Comparison of ENCODE assay signal across 8 cellular contexts in the genomic region with DNA sequence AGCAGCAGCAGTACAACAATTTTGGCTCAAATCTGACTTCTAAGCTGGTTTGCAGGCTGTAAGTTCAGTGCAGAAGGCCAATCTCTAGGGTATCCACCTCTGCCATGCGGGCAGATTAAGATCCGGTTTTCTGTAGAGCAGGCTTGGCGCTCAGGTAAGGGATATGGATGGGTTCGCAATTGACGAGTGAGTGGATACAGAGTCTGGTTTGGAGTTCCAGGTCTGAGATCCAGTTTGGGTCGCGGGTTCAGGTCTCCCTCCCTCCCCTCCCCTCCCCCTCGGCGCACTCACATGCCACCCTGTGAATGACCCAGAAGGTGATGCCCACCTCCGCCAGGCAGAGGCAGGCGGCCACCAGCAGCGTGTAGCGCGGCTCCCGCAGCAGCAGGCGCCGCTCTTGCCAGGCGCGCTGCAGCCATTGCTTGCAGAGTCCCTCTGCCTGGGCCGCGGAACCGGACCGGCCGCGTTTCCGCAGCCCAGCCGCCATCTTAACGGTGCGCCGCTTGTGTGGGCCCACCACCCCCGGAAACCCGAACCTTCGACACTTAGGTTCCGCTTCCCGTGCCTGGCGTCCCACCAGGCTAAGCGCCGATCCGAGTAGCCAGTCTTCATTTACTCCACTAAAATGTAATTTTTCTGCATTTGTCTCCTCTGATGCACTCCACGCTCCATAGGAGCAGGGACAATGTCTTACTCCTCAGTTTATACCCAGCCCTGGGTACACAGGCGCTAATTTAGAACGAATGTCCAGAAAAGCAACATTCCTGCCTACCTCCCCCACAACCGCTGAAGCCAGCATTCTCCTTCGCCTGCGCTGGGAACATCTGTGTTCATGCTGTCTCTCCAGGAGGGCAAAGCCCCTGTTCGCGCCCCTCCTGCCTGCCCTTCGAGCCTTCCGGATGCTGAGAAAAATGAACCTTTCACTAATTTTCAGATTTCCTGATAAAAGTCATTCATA. TPM values are rescaled to one million over a fixed set of nuclear protein-coding genes. Genes with fewer than 3 reads are reported as not detected.
A peak's percentile ranks its signal among the peaks of the same experiment; 100 is the strongest.
DNase-seq lines count a peak whose midpoint lies in the region; ATAC-seq lines count a peak whose summit lies in the region.

A gene (minus strand): TSS at position 509 of the 958 bp plus-strand sequence. CDS start 22 bp downstream, at position 487.

- ATAC-seq in GM21717 (IDR thresholded peaks at IDR 0.05; ENCODE audit: unreplicated experiment) = peak; percentile 50

- H2BK5ac ChIP-seq in neuronal stem cell (ENCODE audit: low read length) = peak within 1 kb of the TSS; percentile 4

- H3K9me3 ChIP-seq in SJCRH30 (replicated peaks) (no peaks in the 10 kb centered on the region), neuronal stem cell (replicated peaks in 1 of 2; ENCODE audit: control insufficient read depth in 2 of 2, insufficient read depth in 1 of 2, low read depth in 1 of 2, low read length in 2 of 2) (peaks cover 0 to 1% of the 10 kb centered on the region in 2 donors)

- peak within 1 kb of the TSS; percentile 95 for H2AFZ ChIP-seq in neuronal stem cell (ENCODE audit: low read length)

- peak within 1 kb of the TSS; percentile 99 for H3K4me2 ChIP-seq in neuronal stem cell (ENCODE audit: insufficient read depth, low read length, poor library complexity, severe bottlenecking)

- H3K14ac ChIP-seq in neuronal stem cell (ENCODE audit: low read length) = no peak within 1 kb of the TSS

- H3K79me1 ChIP-seq in neuronal stem cell (ENCODE audit: low read depth, low read length) = no peaks in the 10 kb centered on the region

- no peak within 1 kb of the TSS for H2BK12ac ChIP-seq in neuronal stem cell (ENCODE audit: low read length)

- H3K4me1 ChIP-seq in SJCRH30 (no peaks in the 10 kb centered on the region), neuronal stem cell (ENCODE audit: control insufficient read depth in 2 of 2, insufficient read depth in 1 of 2, low read depth in 1 of 2, low read length in 2 of 2) (peaks cover 0 to 5% of the 10 kb centered on the region in 2 donors)

- H3K4me3 ChIP-seq in SJCRH30 (peak within 1 kb of the TSS; percentile 88), neuronal stem cell (ENCODE audit: low read length in 2 of 2) (peak within 1 kb of the TSS; percentile 82 to 92)

- H3K18ac ChIP-seq in neuronal stem cell (ENCODE audit: low read length) = peak within 1 kb of the TSS; percentile 90

- no peak within 1 kb of the TSS for H4K8ac ChIP-seq in neuronal stem cell (ENCODE audit: low read depth, low read length)

- H3K27me3 ChIP-seq in SJCRH30 (no peaks in the 10 kb centered on the region), neuronal stem cell (ENCODE audit: control insufficient read depth in 3 of 3, insufficient read depth in 3 of 3, low read depth in 1 of 3, low read length in 3 of 3) (no peaks in the 10 kb centered on the region)

- peak within 1 kb of the TSS; percentile 73 for H3K27ac ChIP-seq in SJCRH30
- peak within 1 kb of the TSS; percentile 35 for H3K27ac ChIP-seq in neuronal stem cell (replicated peaks; ENCODE audit: low read length)

- H3K23ac ChIP-seq in neuronal stem cell (ENCODE audit: low read depth, low read length, poor library complexity) = peak within 1 kb of the TSS; percentile 35

- WGBS in neuronal stem cell (ENCODE audit: extremely low coverage in 2 of 2, insufficient read length in 2 of 2, insufficient replicate concordance in 1 of 2), 2 donors = no CpG with 5 or more reads among the region's 49 CpGs

- H2AK5ac ChIP-seq in neuronal stem cell (ENCODE audit: low read depth, low read length) = no peak within 1 kb of the TSS

- H2BK120ac ChIP-seq in neuronal stem cell (ENCODE audit: low read depth, low read length) = no peak within 1 kb of the TSS

- H3K9ac ChIP-seq in neuronal stem cell (ENCODE audit: low read depth, low read length, poor library complexity) = peak within 1 kb of the TSS; percentile 93

- H3K36me3 ChIP-seq in SJCRH30 (no peaks in the 10 kb centered on the region; the same call in 1 of the 2 replicates), neuronal stem cell (replicated peaks in 1 of 2; ENCODE audit: control insufficient read depth in 2 of 2, insufficient read depth in 2 of 2, low read length in 2 of 2) (peaks cover 16 to 20% of the 10 kb centered on the region in 2 donors)

- H4K91ac ChIP-seq in neuronal stem cell (ENCODE audit: low read depth, low read length, poor library complexity) = no peak within 1 kb of the TSS

- H2BK15ac ChIP-seq in neuronal stem cell (ENCODE audit: low read length) = no peak within 1 kb of the TSS

- peak; percentile 92 for DNase-seq in DMS53 (lab: John Stamatoyannopoulos, UW)
- DNase-seq in Kasumi-1 (lab: John Stamatoyannopoulos, UW) = peak; percentile 61 to 66
- DNase-seq in SJCRH30 = peak; percentile 79 to 86
- peak; percentile 53 to 82 (median 76) for DNase-seq in activated naive CD4-positive, alpha-beta T cell (lab: John Stamatoyannopoulos, UW)
- peak; percentile 77 for DNase-seq in foreskin melanocyte
- peak; percentile 90 for DNase-seq in neuronal stem cell (ENCODE audit: low spot score)
- peak; percentile 67 for DNase-seq in stromal cell of bone marrow (ENCODE audit: low read depth)

- H3K4ac ChIP-seq in neuronal stem cell (ENCODE audit: low read length) = no peak within 1 kb of the TSS

RNA-seq across cellular contexts. Expression of the gene that starts here (rescaled TPM):
- total RNA-seq in SJCRH30 (2014; rRNA removed; shearing (Covaris generic)) = 37.0 and 38.2 TPM in 2 replicates
- polyA plus RNA-seq in neuronal stem cell (2013, experiment 1 of 2) = 34.1 TPM
- polyA plus RNA-seq in neuronal stem cell (2013, experiment 2 of 2) = 34.0 TPM

Comparison
In these comparisons a context has a peak if more than half of its experiments do, and no peak if none do; other contexts are left out.
1. Peak in every context shown above with its lines: DNase-seq, ATAC-seq, H3K4me3 ChIP-seq and H3K27ac ChIP-seq.